ENCODE assay signal across 8 cellular contexts in genomic region chr20:24781061-24781980, GRCh38.
DNase-seq lines count a peak whose midpoint lies in the region; ATAC-seq and TF ChIP-seq lines count a peak whose summit lies in the region.

No MANE protein-coding gene starts in this region.

- TF ChIP-seq CTCF in RWPE1 (conservative IDR thresholded peaks at IDR 0.05; ENCODE audit: low read depth), result no peak; the same call in 1 of the 2 replicates
- peak; percentile 50 for TF ChIP-seq CTCF in fibroblast of pulmonary artery (IDR thresholded peaks at IDR 0.05; ENCODE audit: low read length, missing control alignments)

- POLR2A ChIA-PET in RWPE1 (lab: Yijun Ruan, JAX; ENCODE audit: low non-redundant PET), result no interaction called here

- H4K20me1 ChIP-seq in GM23248 (ENCODE audit: insufficient read depth), result no peaks in the 10 kb centered on the region

- H3K79me2 ChIP-seq in GM23248 (ENCODE audit: insufficient read depth), result no peaks in the 10 kb centered on the region

- no peak overlapping the region for H3K4me3 ChIP-seq in GM23248
- no peak overlapping the region for H3K4me3 ChIP-seq in fibroblast of pulmonary artery (replicated peaks; ENCODE audit: low read depth, low read length)

- no peak for ATAC-seq in GM18502 (IDR thresholded peaks at IDR 0.05; ENCODE audit: poor library complexity, unreplicated experiment)

- intact Hi-C loops in posterior cingulate gyrus (cut with DNase I), result loop anchor here (2.0 to 10.0 kb wide), 3 partner anchors 307 to 617 kb away; no protein-coding TSS in a partner anchor

- no peaks in the 10 kb centered on the region for H3K36me3 ChIP-seq in GM23248 (ENCODE audit: low read depth)

- DNase-seq in Ammon's horn (ENCODE audit: low spot score), result peak; percentile 76
- peak; percentile 77 for DNase-seq in GM23248
- DNase-seq in RWPE1 (ENCODE audit: low spot score), result peak; percentile 55
- DNase-seq in fibroblast of pulmonary artery (ENCODE audit: low read depth), result peak; percentile 34
- DNase-seq in posterior cingulate gyrus, result peak in 8 of 10 donors; percentile 56 to 92 (median 68)
- no peak for DNase-seq in stimulated activated naive CD4-positive, alpha-beta T cell treated with Interleukin-2 at 50 U/mL for 16 hours (lab: John Stamatoyannopoulos, UW)
- DNase-seq in retina, result no peak

- no peaks in the 10 kb centered on the region for H3K9me2 ChIP-seq in GM23248 (ENCODE audit: insufficient read depth)

- peaks cover 14% of the 10 kb centered on the region; the same call in 1 of the 2 replicates for H3K27me3 ChIP-seq in GM23248 (replicated peaks; ENCODE audit: insufficient read depth)

- H3K4me2 ChIP-seq in GM23248 (ENCODE audit: unreplicated experiment), result no peak overlapping the region

- CTCF ChIA-PET in RWPE1 (lab: Yijun Ruan, JAX), result interaction anchor here (0.5 to 1.5 kb wide), 7 partner anchors 10 to 442 kb away, joined by 3 to 8 read pairs (median 3); no protein-coding TSS in a partner anchor

- no peak overlapping the region for H2AFZ ChIP-seq in GM23248

- no peaks in the 10 kb centered on the region for H3K9me3 ChIP-seq in GM23248 (ENCODE audit: low read depth)

- in situ Hi-C loops in GM23248 (cut with MboI), result loop anchor here (25.0 kb wide), 1 partner anchor 619 kb away; no protein-coding TSS in a partner anchor

- H3K27ac ChIP-seq in GM23248 (no peak overlapping the region), RWPE1 (no peak overlapping the region)

- H3K4me1 ChIP-seq in GM23248 (ENCODE audit: insufficient read depth), result no peaks in the 10 kb centered on the region

- WGBS in GM23248 (ENCODE audit: low coverage in 1 of 2, low lambda C conversion rate in 2 of 2, missing lambda C conversion rate in 2 of 2), 2 experiments, result 25 to 26% methylated on average over 13 of the region's 13 CpGs

- no peaks in the 10 kb centered on the region for H3F3A ChIP-seq in GM23248 (ENCODE audit: insufficient read depth)

- H3K9ac ChIP-seq in GM23248, result no peak overlapping the region

Comparison
In these comparisons a context has a peak if more than half of its experiments do, and no peak if none do; other contexts are left out.
1. DNase-seq: peak in Ammon's horn (single experiment), GM23248 (single experiment), RWPE1 (single experiment), fibroblast of pulmonary artery (single experiment) and posterior cingulate gyrus (8 of 10); none in stimulated activated naive CD4-positive, alpha-beta T cell treated with Interleukin-2 at 50 U/mL for 16 hours (single experiment) and retina (single experiment).